Comparison of ENCODE assay signal across 8 cellular contexts in the genomic region with DNA sequence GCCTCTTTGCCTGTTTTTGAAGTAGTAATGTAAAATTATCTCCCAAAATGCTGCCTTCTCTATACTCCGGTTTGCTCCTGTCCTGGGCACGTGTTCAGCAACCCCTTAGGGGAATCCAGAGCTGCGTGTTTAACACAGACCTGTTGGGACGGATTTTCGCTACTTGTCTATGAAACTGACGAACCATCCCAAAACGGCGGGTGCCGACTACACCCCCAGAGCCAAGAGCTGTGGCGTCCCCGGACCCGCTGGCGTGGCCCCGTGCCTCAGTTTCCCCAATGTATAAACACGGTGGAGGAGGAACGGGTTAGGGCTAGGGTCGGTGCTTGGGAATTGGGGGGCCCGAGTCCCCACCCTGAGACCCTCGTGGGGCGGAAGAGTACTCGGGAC. TPM values are rescaled to one million over a fixed set of nuclear protein-coding genes. Genes with fewer than 3 reads are reported as not detected.
DNase-seq lines count a peak whose midpoint lies in the region; ATAC-seq and TF ChIP-seq lines count a peak whose summit lies in the region.

No MANE protein-coding gene starts in this region.

- H3K4me3 ChIP-seq in SU-DHL-6 (ENCODE audit: insufficient read depth, low read length, poor library complexity, severe bottlenecking) (peak overlapping the region; percentile 74), suprapubic skin (peak overlapping the region; percentile 75)

- H3K9me2 ChIP-seq in SU-DHL-6 (replicated peaks; ENCODE audit: insufficient read depth, low read length): no peaks in the 10 kb centered on the region

- H3K27me3 ChIP-seq in SU-DHL-6 (ENCODE audit: low read length) (no peaks in the 10 kb centered on the region), suprapubic skin (no peaks in the 10 kb centered on the region)

- H3K27ac ChIP-seq in SU-DHL-6 (ENCODE audit: low read depth, low read length) (peak overlapping the region; percentile 46), suprapubic skin (peak overlapping the region; percentile 80)

- no peaks in the 10 kb centered on the region; the same call in 1 of the 2 replicates for H3K79me2 ChIP-seq in SU-DHL-6 (ENCODE audit: insufficient read depth, low read length)

- H3K4me1 Mint-ChIP-seq in mesothelial cell of epicardium: peaks cover 21% of the 10 kb centered on the region

- no peaks in the 10 kb centered on the region for H4K20me1 ChIP-seq in SU-DHL-6 (ENCODE audit: low read depth, low read length)

- H3K9ac ChIP-seq in SU-DHL-6 (ENCODE audit: low read length): peak overlapping the region; percentile 73

- no peaks in the 10 kb centered on the region for H3F3A ChIP-seq in SU-DHL-6 (ENCODE audit: insufficient read depth)

- no peaks in the 10 kb centered on the region for H3K27me3 Mint-ChIP-seq in mesothelial cell of epicardium (ENCODE audit: low read depth)

- DNase-seq in activated effector memory CD4-positive, alpha-beta T cell treated with anti-CD3 and anti-CD28 coated beads, Interleukin-2, amount 50 U/mL, for 16 hours: peak; percentile 62
- DNase-seq in activated effector memory CD4-positive, alpha-beta T cell treated with Interleukin-2 at 50 U/mL for 16 hours: no peak
- DNase-seq in effector CD4-positive, alpha-beta T cell: peak; percentile 3
- DNase-seq in mesothelial cell of epicardium (ENCODE audit: low spot score in 2 of 2, unreplicated experiment in 2 of 2) (no peak), suprapubic skin (ENCODE audit: low spot score in 2 of 2) (peak; percentile 66 to 74), NCI-H510A treated with DMSO at 0.1 percent for 48 hours (lab: John Stamatoyannopoulos, UW) (no peak)

- no peak for TF ChIP-seq POLR2A in suprapubic skin (IDR thresholded peaks at IDR 0.05)

- no peak for ATAC-seq in GM21825 (IDR thresholded peaks at IDR 0.05; ENCODE audit: unreplicated experiment)

- no peak for TF ChIP-seq EP300 in suprapubic skin (IDR thresholded peaks at IDR 0.05)

- no peaks in the 10 kb centered on the region for H3K36me3 Mint-ChIP-seq in mesothelial cell of epicardium

- H3K4me3 Mint-ChIP-seq in mesothelial cell of epicardium: peak overlapping the region; percentile 73

- H3K36me3 ChIP-seq in SU-DHL-6 (ENCODE audit: low read length) (no peaks in the 10 kb centered on the region), suprapubic skin (no peaks in the 10 kb centered on the region)

- no peak for TF ChIP-seq CTCF in SU-DHL-6 (IDR thresholded peaks at IDR 0.05; ENCODE audit: insufficient read depth, low read length, poor library complexity, severe bottlenecking)
- TF ChIP-seq CTCF in mesothelial cell of epicardium (IDR thresholded peaks at IDR 0.05; ENCODE audit: unreplicated experiment): no peak
- TF ChIP-seq CTCF in suprapubic skin (IDR thresholded peaks at IDR 0.05): no peak

- H3K27ac Mint-ChIP-seq in mesothelial cell of epicardium: peak overlapping the region; percentile 57

- peaks cover 16% of the 10 kb centered on the region for H3K4me1 ChIP-seq in suprapubic skin

- H3K4me2 ChIP-seq in SU-DHL-6 (ENCODE audit: low read depth, low read length, poor library complexity, severe bottlenecking): peak overlapping the region; percentile 95

- WGBS in suprapubic skin: 7% methylated on average over 20 of the region's 21 CpGs

- peak overlapping the region; percentile 99 for H2AFZ ChIP-seq in SU-DHL-6 (ENCODE audit: low read depth, low read length, severe bottlenecking)

- H3K9me3 Mint-ChIP-seq in mesothelial cell of epicardium: no peaks in the 10 kb centered on the region

- H3K9me3 ChIP-seq in SU-DHL-6 (ENCODE audit: insufficient read depth, low read length) (no peaks in the 10 kb centered on the region), suprapubic skin (no peaks in the 10 kb centered on the region)

RNA-seq across cellular contexts. Expression of a gene that starts 0.5 kb away (rescaled TPM):
- total RNA-seq in mesothelial cell of epicardium (10.7 to 18.3 TPM (median 12.0 TPM) in 3 replicates), suprapubic skin (10 to 100 TPM in 3 of 4 donors, 1 to 10 TPM in 1; 8.8 to 35.6 (median 12.6) TPM)

Comparison
In these comparisons a context has a peak if more than half of its experiments do, and no peak if none do; other contexts are left out.
1. DNase-seq: peak in activated effector memory CD4-positive, alpha-beta T cell treated with anti-CD3 and anti-CD28 coated beads, Interleukin-2, amount 50 U/mL, for 16 hours (single experiment), effector CD4-positive, alpha-beta T cell (single experiment) and suprapubic skin (2 of 2); none in activated effector memory CD4-positive, alpha-beta T cell treated with Interleukin-2 at 50 U/mL for 16 hours (single experiment), mesothelial cell of epicardium (0 of 2) and NCI-H510A treated with DMSO at 0.1 percent for 48 hours (single experiment).